Comparison of ENCODE assay signal across 14 cellular contexts in genomic region chr4:82124365-82124764, GRCh38.
"Had no signal": no experiment of that assay in that cellular context is flagged by ENCODE, and none has a peak within 500 bp of the region (broad histone marks: within the 10 kb centered on the region; RNA-seq: fewer than 3 reads in every experiment).

No MANE protein-coding gene starts in this region.

- DNase-seq: activated CD8-positive, alpha-beta memory T cell treated with anti-CD3 and anti-CD28 coated beads, Interleukin-2, amount 50 U/mL, for 48 hours; activated naive CD8-positive, alpha-beta T cell treated with anti-CD3 and anti-CD28 coated beads, Interleukin-2, amount 10 ng/mL, durations not matched to agents 7 days and 5 days; aorta; gastrocnemius medialis; kidney; left ventricle myocardium inferior; sigmoid colon; stimulated activated CD4-positive, alpha-beta T cell treated with anti-CD3 and anti-CD28 coated beads, Interleukin-2, amount 100 ng/mL, for 24 hours; substantia nigra; T1000; transverse colon had no signal

- H3K4me1 ChIP-seq: gastrocnemius medialis, left ventricle myocardium inferior, sigmoid colon, transverse colon had no signal

- H3K4me3 ChIP-seq: gastrocnemius medialis, left ventricle myocardium inferior, sigmoid colon, transverse colon had no signal

- H3K9me3 ChIP-seq: gastrocnemius medialis, left ventricle myocardium inferior, sigmoid colon, transverse colon had no signal

- H3K36me3 ChIP-seq: gastrocnemius medialis, left ventricle myocardium inferior, sigmoid colon, transverse colon had no signal

- H3K27ac ChIP-seq: gastrocnemius medialis, left ventricle myocardium inferior, sigmoid colon, transverse colon, VCaP had no signal

- H3K27me3 ChIP-seq: gastrocnemius medialis, sigmoid colon, transverse colon had no signal

- ATAC-seq: activated CD4-positive, alpha-beta T cell treated with anti-CD3 and anti-CD28 coated beads for 36 hours; activated CD8-positive, alpha-beta T cell treated with anti-CD3 and anti-CD28 coated beads, Interleukin-2, amount 10 ng/mL, durations not matched to agents 7 days and 5 days; gastrocnemius medialis had no signal
